ENCODE assay signal across 13 cellular contexts in the genomic region with DNA sequence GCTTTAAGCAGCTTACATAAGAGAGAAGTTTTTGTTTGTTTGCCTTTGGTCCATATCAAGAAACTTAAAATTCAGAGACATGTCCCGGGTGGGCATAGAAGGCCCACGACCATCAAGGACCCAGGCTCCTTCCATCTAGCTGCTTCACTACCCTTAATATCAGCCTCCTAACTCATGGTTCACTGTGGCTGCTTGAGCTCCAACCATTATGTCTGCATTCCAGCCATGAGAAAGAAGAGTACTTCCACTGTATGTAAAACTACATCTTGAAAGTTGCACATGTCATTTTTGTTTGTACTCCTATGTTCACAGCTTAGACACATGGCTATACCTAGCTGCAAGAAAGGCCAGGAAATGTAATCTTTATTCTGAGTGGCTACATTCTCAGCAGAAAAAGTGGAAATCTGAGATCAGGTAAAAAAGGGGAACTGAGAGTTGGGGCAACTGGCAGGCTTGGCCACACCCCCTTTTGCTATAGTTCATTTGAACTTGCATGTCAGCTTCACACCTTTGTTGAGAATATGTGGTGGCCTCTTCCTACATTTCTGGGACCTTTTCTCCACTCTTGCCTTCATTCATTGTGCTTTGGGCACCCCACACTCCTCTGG.
DNase-seq lines count a peak whose midpoint lies in the region; ATAC-seq, FAIRE-seq and TF ChIP-seq lines count a peak whose summit lies in the region.
"Had no signal": no experiment of that assay in that cellular context is flagged by ENCODE, and none has a peak within 500 bp of the region (broad histone marks: within the 10 kb centered on the region; RNA-seq: fewer than 3 reads in every experiment).

No MANE protein-coding gene starts in this region.

- H2BK20ac ChIP-seq in H1 (ENCODE audit: low read length), result no peak overlapping the region

- no peak for TF ChIP-seq RAD21 in H1 (IDR thresholded peaks at IDR 0.05 in 1 of 2, conservative IDR thresholded peaks at IDR 0.05 in 1 of 2; ENCODE audit: low read depth in 2 of 2, low read length in 2 of 2)

- no peaks in the 10 kb centered on the region for H3K36me3 Mint-ChIP-seq in activated CD4-positive, alpha-beta T cell treated with anti-CD3 and anti-CD28 coated beads for 36 hours (ENCODE audit: low read depth)
- H3K36me3 Mint-ChIP-seq in type B pancreatic cell, result no peaks in the 10 kb centered on the region

- H3K9me3 ChIP-seq in H1 (ENCODE audit: insufficient read depth in 2 of 2, low read depth in 1 of 2, low read length in 1 of 2) (no peaks in the 10 kb centered on the region), gastroesophageal sphincter (no peaks in the 10 kb centered on the region)

- no peak for FAIRE-seq in H1 (lab: Jason Lieb, UNC)
- FAIRE-seq: HTR-8/SVneo had no signal

- no peak overlapping the region for H3K4ac ChIP-seq in H1 (replicated peaks; ENCODE audit: insufficient read length, low read depth, low read length)

- H4K5ac ChIP-seq in H1 (ENCODE audit: insufficient read length, low read depth, low read length), result no peak overlapping the region

- no peak overlapping the region for H2BK120ac ChIP-seq in H1 (replicated peaks; ENCODE audit: low read depth, low read length)

- no peak for DNase-seq in H1 (ENCODE audit: low read depth in 1 of 2, low spot score in 2 of 2)
- DNase-seq in hippocampal formation (lab: John Stamatoyannopoulos, UW), result no peak
- DNase-seq in activated CD4-positive, alpha-beta T cell treated with anti-CD3 and anti-CD28 coated beads for 36 hours, result no peak
- no peak for DNase-seq in type B pancreatic cell (ENCODE audit: extremely low spot score, unreplicated experiment)
- DNase-seq: activated CD4-positive, alpha-beta T cell treated with anti-CD3 and anti-CD28 coated beads for 1 hour; EL; NCI-H526 treated with DMSO at 0.1 percent for 48 hours had no signal

- H2AK5ac ChIP-seq in H1 (ENCODE audit: low read depth, low read length), result 0 out of 2 replicates have a peak overlapping the region, but pooled peaks have one; percentile 47

- H3K4me3 Mint-ChIP-seq in activated CD4-positive, alpha-beta T cell treated with anti-CD3 and anti-CD28 coated beads for 36 hours, result no peak overlapping the region
- no peak overlapping the region for H3K4me3 Mint-ChIP-seq in type B pancreatic cell

- H3K9ac ChIP-seq in H1 (replicated peaks in 1 of 4; ENCODE audit: extremely low read depth in 1 of 4, low read depth in 3 of 4, low read length in 3 of 4), result no peak overlapping the region

- H3K27me3 ChIP-seq in H1 (replicated peaks in 1 of 4; ENCODE audit: control insufficient read depth in 3 of 4, extremely low read depth in 1 of 4, insufficient read depth in 3 of 4, low read length in 3 of 4) (no peaks in the 10 kb centered on the region), gastroesophageal sphincter (no peaks in the 10 kb centered on the region)

- H4K91ac ChIP-seq in H1 (replicated peaks; ENCODE audit: insufficient read length, low read length), result no peak overlapping the region

- no peak for TF ChIP-seq CTCF in H1 (IDR thresholded peaks at IDR 0.05; ENCODE audit: control extremely low read depth in 1 of 3, insufficient read depth in 1 of 3, low read depth in 1 of 3, low read length in 3 of 3)
- TF ChIP-seq CTCF in gastroesophageal sphincter (IDR thresholded peaks at IDR 0.05), result no peak
- TF ChIP-seq CTCF in type B pancreatic cell (conservative IDR thresholded peaks at IDR 0.05), result no peak

- no peak overlapping the region for H3K4me2 ChIP-seq in H1 (ENCODE audit: insufficient read depth in 1 of 2, low read depth in 2 of 2, low read length in 2 of 2)

- H3K14ac ChIP-seq in H1 (ENCODE audit: insufficient read length), result no peak overlapping the region

- no peak overlapping the region for H2BK12ac ChIP-seq in H1 (ENCODE audit: low read depth, low read length)

- H3K18ac ChIP-seq in H1 (ENCODE audit: extremely low read depth, low read length), result no peak overlapping the region

- H3K27ac ChIP-seq in H1 (ENCODE audit: low read depth, low read length), result no peak overlapping the region
- no peak overlapping the region for H3K27ac ChIP-seq in gastroesophageal sphincter

- no peak overlapping the region for H4K8ac ChIP-seq in H1 (ENCODE audit: extremely low read depth, insufficient read depth, low read length)

- H3K4me1 Mint-ChIP-seq in activated CD4-positive, alpha-beta T cell treated with anti-CD3 and anti-CD28 coated beads for 36 hours, result no peaks in the 10 kb centered on the region
- peaks cover 3% of the 10 kb centered on the region for H3K4me1 Mint-ChIP-seq in type B pancreatic cell (ENCODE audit: unreplicated experiment)

- H3K23me2 ChIP-seq in H1 (ENCODE audit: low read depth, low read length), result no peaks in the 10 kb centered on the region

- no peaks in the 10 kb centered on the region for H3K79me2 ChIP-seq in H1 (ENCODE audit: control insufficient read depth in 1 of 2, insufficient read depth in 2 of 2, low read length in 2 of 2)

- ATAC-seq in GM18867 (IDR thresholded peaks at IDR 0.05; ENCODE audit: unreplicated experiment), result peak; percentile 94
- ATAC-seq in GM21717 (IDR thresholded peaks at IDR 0.05; ENCODE audit: unreplicated experiment), result peak; percentile 74
- peak; percentile 83 for ATAC-seq in HG03442 (IDR thresholded peaks at IDR 0.05; ENCODE audit: unreplicated experiment)
- ATAC-seq in activated CD4-positive, alpha-beta T cell treated with anti-CD3 and anti-CD28 coated beads for 36 hours, result no peak
- ATAC-seq in gastroesophageal sphincter, result no peak
- ATAC-seq: left colon had no signal

- H2AFZ ChIP-seq in H1 (ENCODE audit: low read length), result no peak overlapping the region

- CTCF ChIA-PET in H1 (lab: Charles Lee; ENCODE audit: partially characterized antibody), result interaction anchor here (0.7 to 9.4 kb wide), 13 partner anchors 9 to 234 kb away, joined by 3 to 64 read pairs (median 4); no protein-coding TSS in a partner anchor
- CTCF ChIA-PET in activated CD4-positive, alpha-beta T cell treated with anti-CD3 and anti-CD28 coated beads for 36 hours (lab: Charles Lee), result no interaction called here

- TF ChIP-seq POLR2A in H1 (IDR thresholded peaks at IDR 0.05; ENCODE audit: control extremely low read depth in 1 of 2, low read depth in 2 of 2, low read length in 2 of 2), result no peak
- TF ChIP-seq POLR2A in gastroesophageal sphincter (IDR thresholded peaks at IDR 0.05), result no peak

- H3K9me3 Mint-ChIP-seq in activated CD4-positive, alpha-beta T cell treated with anti-CD3 and anti-CD28 coated beads for 36 hours (ENCODE audit: low read depth), result no peaks in the 10 kb centered on the region
- H3K9me3 Mint-ChIP-seq in type B pancreatic cell, result no peaks in the 10 kb centered on the region

- H3K79me1 ChIP-seq in H1 (ENCODE audit: low read depth, low read length), result no peaks in the 10 kb centered on the region; the same call in none of the 2 replicates

- H3K4me1 ChIP-seq in H1 (replicated peaks in 1 of 4; ENCODE audit: control insufficient read depth in 3 of 4, insufficient read depth in 4 of 4, low read length in 3 of 4), result no peaks in the 10 kb centered on the region
- peaks cover 0 to under 1% (median 0%) of the 10 kb centered on the region in 3 donors for H3K4me1 ChIP-seq in gastroesophageal sphincter

- no peak overlapping the region for H3K56ac ChIP-seq in H1 (replicated peaks; ENCODE audit: insufficient read length, low read depth, low read length)

- no peak overlapping the region for H2BK15ac ChIP-seq in H1 (ENCODE audit: low read length)

- no peak overlapping the region for H3K4me3 ChIP-seq in H1 (ENCODE audit: extremely low read depth in 1 of 4, insufficient read depth in 2 of 4, low read depth in 3 of 4, low read length in 4 of 4)
- no peak overlapping the region for H3K4me3 ChIP-seq in gastroesophageal sphincter

- H3K36me3 ChIP-seq in H1 (ENCODE audit: control insufficient read depth in 2 of 4, insufficient read depth in 4 of 4, low read length in 3 of 4) (no peaks in the 10 kb centered on the region), gastroesophageal sphincter (no peaks in the 10 kb centered on the region)

- H4K20me1 ChIP-seq in H1 (replicated peaks in 1 of 2; ENCODE audit: control insufficient read depth in 1 of 2, insufficient read depth in 2 of 2, low read length in 2 of 2), result no peaks in the 10 kb centered on the region

- H2BK5ac ChIP-seq in H1 (ENCODE audit: low read depth, low read length), result no peak overlapping the region

- H3K23ac ChIP-seq in H1 (ENCODE audit: insufficient read length), result no peak overlapping the region

- no peak overlapping the region for H3K27ac Mint-ChIP-seq in activated CD4-positive, alpha-beta T cell treated with anti-CD3 and anti-CD28 coated beads for 36 hours
- no peak overlapping the region for H3K27ac Mint-ChIP-seq in type B pancreatic cell

- no peaks in the 10 kb centered on the region for H3K27me3 Mint-ChIP-seq in activated CD4-positive, alpha-beta T cell treated with anti-CD3 and anti-CD28 coated beads for 36 hours
- peaks cover 15% of the 10 kb centered on the region for H3K27me3 Mint-ChIP-seq in type B pancreatic cell

- 88% methylated on average over 2 of the region's 2 CpGs; no CpG with 5 or more reads in 1 of the 2 experiments for WGBS in H1 (ENCODE audit: extremely low coverage in 1 of 2, insufficient coverage in 1 of 2, insufficient read length in 1 of 2, insufficient replicate concordance in 2 of 2, low coverage in 1 of 2, low lambda C conversion rate in 2 of 2, missing lambda C conversion rate in 1 of 2), 2 experiments
- WGBS in gastroesophageal sphincter (ENCODE audit: low coverage in 1 of 2), 2 donors, result 100% methylated on average over 2 of the region's 2 CpGs; no CpG with 5 or more reads in 1 of the 2 donors

- TF ChIP-seq EP300 in H1 (IDR thresholded peaks at IDR 0.05; ENCODE audit: borderline replicate concordance in 1 of 2, low read depth in 2 of 2, low read length in 2 of 2) (no peak), gastroesophageal sphincter (IDR thresholded peaks at IDR 0.05) (no peak)

- intact Hi-C loops in activated CD4-positive, alpha-beta T cell treated with anti-CD3 and anti-CD28 coated beads for 36 hours (cut with DNase I, micrococcal nuclease), result no loop called here

- POLR2A ChIA-PET in H1 (lab: Charles Lee; ENCODE audit: partially characterized antibody), result interaction anchor here (0.6 kb wide), 1 partner anchor 15 kb away, joined by 4 read pairs; no protein-coding TSS in a partner anchor
- POLR2A ChIA-PET in activated CD4-positive, alpha-beta T cell treated with anti-CD3 and anti-CD28 coated beads for 36 hours (lab: Charles Lee), result no interaction called here

TF ChIP-seq in H1, 55 proteins besides CTCF, POLR2A, EP300 and RAD21:
- TF ChIP-seq TBP (IDR thresholded peaks at IDR 0.05; ENCODE audit: low read depth, low read length) (no peak), EGR1 (IDR thresholded peaks at IDR 0.05; ENCODE audit: borderline replicate concordance, low read depth, low read length) (no peak), KDM1A (IDR thresholded peaks at IDR 0.05; ENCODE audit: borderline replicate concordance, low read length) (0 out of 2 replicates have a peak, but pooled peaks have one; percentile 40)

Comparison
In these comparisons a context has a peak if more than half of its experiments do, and no peak if none do; other contexts are left out.
1. ATAC-seq: peak in GM18867 (single experiment), GM21717 (single experiment) and HG03442 (single experiment); none in activated CD4-positive, alpha-beta T cell treated with anti-CD3 and anti-CD28 coated beads for 36 hours (single experiment) and gastroesophageal sphincter (single experiment).